In genomic region chrX:130339408-130340222, GRCh38 we compare ENCODE assay signal across 8 cellular contexts. TPM values are rescaled to one million over a fixed set of nuclear protein-coding genes. Genes with fewer than 3 reads are reported as not detected.
A peak's percentile ranks its signal among the peaks of the same experiment; 100 is the strongest.
DNase-seq lines count a peak whose midpoint lies in the region; ATAC-seq and TF ChIP-seq lines count a peak whose summit lies in the region.

Gene SLC25A14 (plus strand): TSS chrX:130339919. CDS start chrX:130340279, 360 bp downstream.

- no peaks in the 10 kb centered on the region for H3K4me1 ChIP-seq in CD8-positive, alpha-beta T cell (ENCODE audit: insufficient read depth, low read length)
- no peaks in the 10 kb centered on the region for H3K4me1 ChIP-seq in ectodermal cell (ENCODE audit: control insufficient read depth, insufficient read depth, low read length)
- H3K4me1 ChIP-seq in lung (ENCODE audit: control insufficient read depth in 2 of 2, insufficient read depth in 2 of 2, low read length in 2 of 2), result no peaks in the 10 kb centered on the region

- H3K4me1 Mint-ChIP-seq in CD8-positive, alpha-beta T cell (ENCODE audit: low read depth), result peaks cover 20% of the 10 kb centered on the region
- peaks cover 23% of the 10 kb centered on the region for H3K4me1 Mint-ChIP-seq in activated CD4-positive, alpha-beta memory T cell treated with anti-CD3 and anti-CD28 coated beads, Interleukin-2, amount 10 ng/mL, durations not matched to agents 7 days and 5 days

- peak within 1 kb of the TSS; percentile 95 for H3K4me3 Mint-ChIP-seq in CD8-positive, alpha-beta T cell
- H3K4me3 Mint-ChIP-seq in activated CD4-positive, alpha-beta memory T cell treated with anti-CD3 and anti-CD28 coated beads, Interleukin-2, amount 10 ng/mL, durations not matched to agents 7 days and 5 days, result peak within 1 kb of the TSS; percentile 87

- H3K36me3 Mint-ChIP-seq in CD8-positive, alpha-beta T cell, result peaks cover 9% of the 10 kb centered on the region
- H3K36me3 Mint-ChIP-seq in activated CD4-positive, alpha-beta memory T cell treated with anti-CD3 and anti-CD28 coated beads, Interleukin-2, amount 10 ng/mL, durations not matched to agents 7 days and 5 days (ENCODE audit: low read depth), result no peaks in the 10 kb centered on the region

- no peaks in the 10 kb centered on the region for H3K9me3 Mint-ChIP-seq in CD8-positive, alpha-beta T cell
- no peaks in the 10 kb centered on the region for H3K9me3 Mint-ChIP-seq in activated CD4-positive, alpha-beta memory T cell treated with anti-CD3 and anti-CD28 coated beads, Interleukin-2, amount 10 ng/mL, durations not matched to agents 7 days and 5 days

- CTCF ChIA-PET in CD8-positive, alpha-beta T cell (lab: Charles Lee), result interaction anchor here (1.3 kb wide), 1 partner anchor 11 kb away, joined by 3 read pairs; no protein-coding TSS in a partner anchor
- CTCF ChIA-PET in activated CD4-positive, alpha-beta memory T cell treated with anti-CD3 and anti-CD28 coated beads, Interleukin-2, amount 10 ng/mL, durations not matched to agents 7 days and 5 days (lab: Charles Lee), result interaction anchor here (1.0 kb wide), 2 partner anchors 9 to 106 kb away, joined by 3 to 4 read pairs; no protein-coding TSS in a partner anchor

- H3K27me3 Mint-ChIP-seq in CD8-positive, alpha-beta T cell (ENCODE audit: low read depth), result no peaks in the 10 kb centered on the region
- H3K27me3 Mint-ChIP-seq in activated CD4-positive, alpha-beta memory T cell treated with anti-CD3 and anti-CD28 coated beads, Interleukin-2, amount 10 ng/mL, durations not matched to agents 7 days and 5 days, result no peaks in the 10 kb centered on the region

- H3K4me3 ChIP-seq in CD8-positive, alpha-beta T cell (ENCODE audit: low read depth, low read length), result peak within 1 kb of the TSS; percentile 83
- peak within 1 kb of the TSS; percentile 63 for H3K4me3 ChIP-seq in ectodermal cell (ENCODE audit: insufficient read depth, low read depth, low read length)
- H3K4me3 ChIP-seq in lung, result peak within 1 kb of the TSS; percentile 65

- TF ChIP-seq CTCF in CD8-positive, alpha-beta T cell (IDR thresholded peaks at IDR 0.05), result no peak
- no peak for TF ChIP-seq CTCF in lung (IDR thresholded peaks at IDR 0.05; ENCODE audit: control extremely low read depth, extremely low read depth)

- intact Hi-C loops in CD8-positive, alpha-beta T cell (cut with DNase I, micrococcal nuclease), result loop anchor here (1.0 to 10.0 kb wide), 6 partner anchors 62 to 1878 kb away; partner anchors contain the start of genes ENOX2 (in 2 of the 2), ZNF280C (in 2 of the 2), RAP2C (in 1 of the 2) and RBMX2 (in 1 of the 2)

- H3K27ac Mint-ChIP-seq in CD8-positive, alpha-beta T cell, result peak within 1 kb of the TSS; percentile 83
- H3K27ac Mint-ChIP-seq in activated CD4-positive, alpha-beta memory T cell treated with anti-CD3 and anti-CD28 coated beads, Interleukin-2, amount 10 ng/mL, durations not matched to agents 7 days and 5 days, result peak within 1 kb of the TSS; percentile 86

- peak within 1 kb of the TSS; percentile 83 for H3K27ac ChIP-seq in CD8-positive, alpha-beta T cell (ENCODE audit: low read depth, low read length)
- peak within 1 kb of the TSS; percentile 50 for H3K27ac ChIP-seq in ectodermal cell (ENCODE audit: insufficient read depth, low read depth, low read length, poor library complexity, severe bottlenecking)
- H3K27ac ChIP-seq in lung (ENCODE audit: low read depth in 1 of 2, low read length in 1 of 2), result peak within 1 kb of the TSS; percentile 23 to 69

- no peaks in the 10 kb centered on the region for H3K36me3 ChIP-seq in CD8-positive, alpha-beta T cell (ENCODE audit: insufficient read depth, low read length)
- H3K36me3 ChIP-seq in ectodermal cell (ENCODE audit: control insufficient read depth, insufficient read depth, low read length) (no peaks in the 10 kb centered on the region), lung (ENCODE audit: control insufficient read depth in 2 of 2, insufficient read depth in 2 of 2, low read length in 2 of 2) (no peaks in the 10 kb centered on the region)

- no peaks in the 10 kb centered on the region for H3K9me3 ChIP-seq in CD8-positive, alpha-beta T cell (ENCODE audit: low read length)
- H3K9me3 ChIP-seq in ectodermal cell (ENCODE audit: control insufficient read depth, low read length) (no peaks in the 10 kb centered on the region), lung (ENCODE audit: control insufficient read depth in 2 of 2, insufficient read depth in 1 of 2, low read length in 1 of 2) (no peaks in the 10 kb centered on the region)

- POLR2A ChIA-PET in CD8-positive, alpha-beta T cell (lab: Charles Lee), result interaction anchor here (0.7 kb wide), 1 partner anchor 71 kb away, joined by 3 read pairs; the partner anchor contains the start of gene ZNF280C
- POLR2A ChIA-PET in activated CD4-positive, alpha-beta memory T cell treated with anti-CD3 and anti-CD28 coated beads, Interleukin-2, amount 10 ng/mL, durations not matched to agents 7 days and 5 days (lab: Charles Lee), result interaction anchor here (1.0 to 2.6 kb wide), 5 partner anchors 8 to 84 kb away, joined by 3 to 11 read pairs (median 3); partner anchors contain the start of genes RBMX2 and ZNF280C

- WGBS in ectodermal cell, 2 experiments, result 1% methylated on average over 55 of the region's 55 CpGs
- WGBS in lung, 2 donors, result 0 to 40% methylated on average over 46 to 55 of the region's 55 CpGs

- H3K27me3 ChIP-seq in CD8-positive, alpha-beta T cell (ENCODE audit: insufficient read depth, low read length), result no peaks in the 10 kb centered on the region
- H3K27me3 ChIP-seq in ectodermal cell (ENCODE audit: control insufficient read depth, insufficient read depth, low read length, poor library complexity, severe bottlenecking) (no peaks in the 10 kb centered on the region), lung (ENCODE audit: control insufficient read depth, insufficient read depth) (no peaks in the 10 kb centered on the region)

- peak; percentile 32 to 77 (median 65) for DNase-seq in CD8-positive, alpha-beta T cell
- DNase-seq in NCI-H82 treated with DMSO at 0.1 percent for 48 hours (lab: John Stamatoyannopoulos, UW; ENCODE audit: unreplicated experiment) (peak; percentile 26), lung (ENCODE audit: low spot score) (peak; percentile 77)
- DNase-seq in activated CD4-positive, alpha-beta memory T cell treated with anti-CD3 and anti-CD28 coated beads, Interleukin-2, amount 10 ng/mL, durations not matched to agents 7 days and 5 days, result peak; percentile 80
- DNase-seq in stimulated activated CD8-positive, alpha-beta memory T cell treated with anti-CD3 and anti-CD28 coated beads, Interleukin-12 subunit alpha, Interleukin-12 subunit beta, amount 100 ng/mL, for 1 hour (ENCODE audit: low read depth), result peak; percentile 45

- ATAC-seq in CD8-positive, alpha-beta T cell, result peak; percentile 88
- ATAC-seq in GM19452 (IDR thresholded peaks at IDR 0.05; ENCODE audit: unreplicated experiment), result peak; percentile 97
- ATAC-seq in HG03571 (IDR thresholded peaks at IDR 0.05; ENCODE audit: unreplicated experiment), result peak; percentile 99
- ATAC-seq in lung (ENCODE audit: insufficient read depth, low FRiP score), result peak; percentile 87

RNA-seq across cellular contexts. Expression of gene SLC25A14, which starts in this region (rescaled TPM):
- 10 to 100 TPM; 11.9 to 13.4 TPM for total RNA-seq in CD8-positive, alpha-beta T cell
- total RNA-seq in activated CD4-positive, alpha-beta memory T cell treated with anti-CD3 and anti-CD28 coated beads, Interleukin-2, amount 10 ng/mL, durations not matched to agents 7 days and 5 days, result 10 to 100 TPM in 1 of 2 experiments, 1 to 10 TPM in 1; 9.4 to 10.6 TPM
- 23.1 TPM for polyA plus RNA-seq in ectodermal cell (2013, experiment 1 of 4)
- 23.3 TPM for polyA plus RNA-seq in ectodermal cell (2013, experiment 2 of 4)
- 17.1 TPM for polyA plus RNA-seq in ectodermal cell (2013, experiment 3 of 4)
- polyA plus RNA-seq in ectodermal cell (2013, experiment 4 of 4), result 19.2 TPM
- total RNA-seq in lung, result 10 to 100 TPM; 14.4 to 25.5 TPM
- 10 to 100 TPM in 1 of 2 donors, 1 to 10 TPM in 1; 8.7 to 15.5 TPM for polyA plus RNA-seq in lung

Comparison
In these comparisons a context has a peak if more than half of its experiments do, and no peak if none do; other contexts are left out.
1. Peak in every context shown above with its lines: DNase-seq, ATAC-seq, H3K4me3 ChIP-seq and H3K27ac ChIP-seq.
2. DNase-seq: peak in every context shown above with its lines; median percentile 80 in activated CD4-positive, alpha-beta memory T cell treated with anti-CD3 and anti-CD28 coated beads, Interleukin-2, amount 10 ng/mL, durations not matched to agents 7 days and 5 days; 77 in lung; 65 in CD8-positive, alpha-beta T cell; 45 in stimulated activated CD8-positive, alpha-beta memory T cell treated with anti-CD3 and anti-CD28 coated beads, Interleukin-12 subunit alpha, Interleukin-12 subunit beta, amount 100 ng/mL, for 1 hour; 26 in NCI-H82 treated with DMSO at 0.1 percent for 48 hours.